Comparison of ENCODE assay signal across 8 cellular contexts in the genomic region with DNA sequence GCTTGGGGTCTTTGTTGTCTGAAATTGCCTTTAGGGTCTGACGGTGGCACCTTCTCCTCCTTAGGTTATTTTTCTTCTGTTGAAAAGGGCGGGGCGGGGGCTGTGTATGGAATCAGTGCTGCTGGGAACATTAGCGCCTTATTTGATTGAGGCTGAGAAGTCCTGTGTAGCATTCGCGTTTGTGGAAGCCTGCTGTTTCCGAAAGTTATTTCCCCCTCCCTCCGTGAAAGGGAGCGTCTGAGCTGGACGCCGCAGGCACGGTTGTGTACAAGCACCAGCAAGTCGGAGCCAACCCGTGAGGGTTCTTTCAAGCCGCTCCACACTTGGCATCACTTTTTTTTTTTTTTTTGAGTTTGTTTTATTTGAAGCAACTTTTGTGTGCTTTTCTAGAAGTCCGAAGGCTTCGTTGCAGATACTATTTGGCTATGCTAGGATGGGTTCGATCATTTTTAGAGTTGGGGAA. TPM values are rescaled to one million over a fixed set of nuclear protein-coding genes. Genes with fewer than 3 reads are reported as not detected.
DNase-seq lines count a peak whose midpoint lies in the region; ATAC-seq and TF ChIP-seq lines count a peak whose summit lies in the region.

No MANE protein-coding gene starts in this region.

- peak; percentile 87 for DNase-seq in A673 (ENCODE audit: low spot score)
- peak; percentile 10 for DNase-seq in HS-5 (ENCODE audit: low read depth)
- DNase-seq in SJSA1 (ENCODE audit: low read depth in 1 of 2, low spot score in 2 of 2) = peak; percentile 52 to 56
- DNase-seq in activated naive CD4-positive, alpha-beta T cell treated with anti-CD3 and anti-CD28 coated beads, Interleukin-2, amount 50 U/mL, for 72 hours (ENCODE audit: low spot score in 2 of 2) = peak in 1 of 2 donors; percentile 28
- peak; percentile 41 to 52 for DNase-seq in heart right ventricle
- DNase-seq in putamen (ENCODE audit: low spot score) = peak; percentile 4
- DNase-seq in NOMO-1 treated with DMSO at 0.1 percent for 48 hours (lab: John Stamatoyannopoulos, UW; ENCODE audit: unreplicated experiment) = no peak

- TF ChIP-seq CTCF in A673 (conservative IDR thresholded peaks at IDR 0.05; ENCODE audit: low read depth, low read length) (no peak), heart right ventricle (IDR thresholded peaks at IDR 0.05) (no peak)

- H3K9me3 ChIP-seq in A673 (ENCODE audit: low read depth, low read length, poor library complexity, severe bottlenecking) (no peaks in the 10 kb centered on the region), SJSA1 (replicated peaks) (no peaks in the 10 kb centered on the region; the same call in 1 of the 2 replicates), heart right ventricle (no peaks in the 10 kb centered on the region)

- no peaks in the 10 kb centered on the region for H3K36me3 ChIP-seq in A673 (ENCODE audit: insufficient read depth, low read length, poor library complexity, severe bottlenecking)
- 0 out of 2 replicates have a peak, but pooled peaks cover 4% of the 10 kb centered on the region for H3K36me3 ChIP-seq in SJSA1
- H3K36me3 ChIP-seq in heart right ventricle = no peaks in the 10 kb centered on the region

- WGBS in heart right ventricle, 2 donors = 0% methylated on average over 18 of the region's 18 CpGs

- CTCF ChIA-PET in A673 (lab: Charles Lee) = no interaction called here

- H3K9me3 Mint-ChIP-seq in activated naive CD4-positive, alpha-beta T cell treated with anti-CD3 and anti-CD28 coated beads, Interleukin-2, amount 50 U/mL, for 72 hours = no peaks in the 10 kb centered on the region

- peak; percentile 30 for ATAC-seq in GM18868 (IDR thresholded peaks at IDR 0.05; ENCODE audit: unreplicated experiment)
- ATAC-seq in activated naive CD4-positive, alpha-beta T cell treated with anti-CD3 and anti-CD28 coated beads, Interleukin-2, amount 50 U/mL, for 72 hours = peak; percentile 20 to 31
- peak in 7 of 8 donors; percentile 23 to 68 (median 59) for ATAC-seq in heart right ventricle

- peak overlapping the region; percentile 85 to 96 for H3K27ac Mint-ChIP-seq in activated naive CD4-positive, alpha-beta T cell treated with anti-CD3 and anti-CD28 coated beads, Interleukin-2, amount 50 U/mL, for 72 hours

- H3K4me1 ChIP-seq in A673 (ENCODE audit: insufficient read depth, low read length, poor library complexity, severe bottlenecking) = peaks cover 8% of the 10 kb centered on the region
- H3K4me1 ChIP-seq in SJSA1 (replicated peaks) = peaks cover 13% of the 10 kb centered on the region
- peaks cover 0 to 50% (median 40%) of the 10 kb centered on the region in 9 donors for H3K4me1 ChIP-seq in heart right ventricle

- peaks cover 5 to 10% of the 10 kb centered on the region in 2 donors for H3K36me3 Mint-ChIP-seq in activated naive CD4-positive, alpha-beta T cell treated with anti-CD3 and anti-CD28 coated beads, Interleukin-2, amount 50 U/mL, for 72 hours

- POLR2A ChIA-PET in A673 (lab: Charles Lee; ENCODE audit: low non-redundant PET) = interaction anchor here (0.7 kb wide), 1 partner anchor 1708 kb away, joined by 9 read pairs; no protein-coding TSS in a partner anchor

- no peaks in the 10 kb centered on the region for H3K27me3 ChIP-seq in A673 (replicated peaks; ENCODE audit: insufficient read depth, low read depth, low read length, poor library complexity)
- H3K27me3 ChIP-seq in SJSA1 (replicated peaks) = no peaks in the 10 kb centered on the region
- H3K27me3 ChIP-seq in heart right ventricle = peaks cover 0 to 41% (median 0%) of the 10 kb centered on the region in 7 donors

- peak overlapping the region; percentile 90 for H3K27ac ChIP-seq in A673 (ENCODE audit: low read depth, low read length, poor library complexity, severe bottlenecking)
- peak overlapping the region; percentile 74 for H3K27ac ChIP-seq in SJSA1
- H3K27ac ChIP-seq in heart right ventricle = peak overlapping the region; percentile 85 to 95 (median 93)

- peak overlapping the region; percentile 95 for H3K4me3 ChIP-seq in A673 (ENCODE audit: low read depth, low read length, poor library complexity, severe bottlenecking)
- peak overlapping the region; percentile 96 for H3K4me3 ChIP-seq in SJSA1
- peak overlapping the region; percentile 69 to 90 (median 78) for H3K4me3 ChIP-seq in heart right ventricle

- intact Hi-C loops in A673 (cut with micrococcal nuclease; ENCODE audit: unreplicated experiment) = no loop called here
- intact Hi-C loops in heart right ventricle (cut with DNase I) = loop anchor here in 8 of 10 donors (2.0 to 10.0 kb wide), 11 partner anchors 13 to 131 kb away; no protein-coding TSS in a partner anchor

- TSS peak; percentile 28 for BruUV-seq in A673 (replicated peaks; lab: Mats Ljungman, UMichigan)

RNA-seq across cellular contexts. Expression of gene SYNE2, which starts 1.1 kb away (rescaled TPM):
- total RNA-seq in A673 (2021) (68.2 and 79.9 TPM in 2 replicates), heart right ventricle (100 to 1,000 TPM in 6 of 10 donors, 10 to 100 TPM in 4; 88.4 to 205 (median 110) TPM)
- total RNA-seq in SJSA1 (2014; rRNA removed; shearing (Covaris generic)) = 33.8 and 51.8 TPM in 2 replicates
- 10 to 100 TPM; 39.4 to 41.0 TPM for total RNA-seq in activated naive CD4-positive, alpha-beta T cell treated with anti-CD3 and anti-CD28 coated beads, Interleukin-2, amount 50 U/mL, for 72 hours
- polyA plus RNA-seq in heart right ventricle = 10 to 100 TPM; 43.6 to 98.7 TPM
